15 cellular contexts compared by ENCODE assay signal in the genomic region with DNA sequence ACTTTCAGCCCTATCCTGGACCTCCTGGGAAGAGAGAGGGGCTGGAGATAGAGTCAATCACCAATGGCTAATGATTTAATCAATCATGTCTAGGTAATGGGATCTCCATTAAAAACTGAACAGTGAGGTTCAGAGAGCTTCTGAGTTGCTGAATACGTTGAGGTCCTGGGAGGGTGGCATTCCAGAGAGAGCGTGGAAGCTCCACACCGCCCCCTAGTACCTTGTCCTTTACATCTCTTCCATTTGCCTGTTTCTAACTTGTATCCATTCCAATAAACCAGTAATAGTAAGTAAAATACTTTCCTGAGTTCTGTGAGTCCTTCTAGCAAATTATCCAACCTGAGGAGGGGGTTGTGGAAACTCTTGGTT.
DNase-seq lines count a peak whose midpoint lies in the region; ATAC-seq, FAIRE-seq and TF ChIP-seq lines count a peak whose summit lies in the region.
"Had no signal": no experiment of that assay in that cellular context is flagged by ENCODE, and none has a peak within 500 bp of the region (broad histone marks: within the 10 kb centered on the region; RNA-seq: fewer than 3 reads in every experiment).

No MANE protein-coding gene starts in this region.

- H3K4me1 Mint-ChIP-seq in activated T-cell treated with anti-CD3 and anti-CD28 coated beads, Interleukin-2, amount 50 U/mL, for 4 hours (ENCODE audit: low read depth), result peaks cover 6% of the 10 kb centered on the region

- no peak overlapping the region for H3K27ac ChIP-seq in esophagus muscularis mucosa (replicated peaks in 1 of 4)
- H3K27ac ChIP-seq: RWPE1, vagina had no signal

- H3K27me3 Mint-ChIP-seq in activated T-cell treated with anti-CD3 and anti-CD28 coated beads, Interleukin-2, amount 50 U/mL, for 4 hours (ENCODE audit: low read depth), result no peaks in the 10 kb centered on the region
- H3K27me3 Mint-ChIP-seq: activated T-cell treated with anti-CD3 and anti-CD28 coated beads, Interleukin-2, amount 50 U/mL, for 24 hours; CD4-positive, alpha-beta T cell; naive thymus-derived CD8-positive, alpha-beta T cell had no signal

- H3K27me3 ChIP-seq in H7 (ENCODE audit: control insufficient read depth, insufficient read depth, low read length) (no peaks in the 10 kb centered on the region), esophagus muscularis mucosa (no peaks in the 10 kb centered on the region)
- H3K27me3 ChIP-seq: vagina had no signal

- no peak for TF ChIP-seq EP300 in esophagus muscularis mucosa (IDR thresholded peaks at IDR 0.05)

- DNase-seq in AG10803 (ENCODE audit: low read depth), result no peak
- peak; percentile 77 for DNase-seq in H7
- peak; percentile 72 for DNase-seq in SK-MEL-5 (ENCODE audit: low read depth, low spot score)
- DNase-seq in fibroblast of peridontal ligament (ENCODE audit: extremely low read depth), result peak; percentile 9
- DNase-seq in activated T-cell treated with anti-CD3 and anti-CD28 coated beads, Interleukin-2, amount 50 U/mL, for 4 hours, result no peak
- no peak for DNase-seq in esophagus muscularis mucosa (ENCODE audit: extremely low spot score)
- DNase-seq in urothelium cell line (ENCODE audit: low spot score), result no peak
- DNase-seq: activated T-cell treated with anti-CD3 and anti-CD28 coated beads, Interleukin-2, amount 50 U/mL, for 24 hours; CD4-positive, alpha-beta T cell; naive thymus-derived CD8-positive, alpha-beta T cell; NCI-H187 treated with DMSO at 0.1 percent for 48 hours had no signal

- intact Hi-C loops in esophagus muscularis mucosa (cut with DNase I), result no loop called here

- no peak for TF ChIP-seq POLR2A in esophagus muscularis mucosa (IDR thresholded peaks at IDR 0.05; ENCODE audit: low read depth)

- no peak for ATAC-seq in GM21390 (IDR thresholded peaks at IDR 0.05; ENCODE audit: unreplicated experiment)
- no peak for ATAC-seq in activated T-cell treated with anti-CD3 and anti-CD28 coated beads, Interleukin-2, amount 50 U/mL, for 4 hours
- ATAC-seq: naive thymus-derived CD8-positive, alpha-beta T cell had no signal

- in situ Hi-C loops in SK-MEL-5 (cut with HindIII; ENCODE audit: low pct_unique_long_range_greater_than_20kb, low sequenced_read_pairs), result no loop called here

- no peak overlapping the region for H3K4me3 Mint-ChIP-seq in activated T-cell treated with anti-CD3 and anti-CD28 coated beads, Interleukin-2, amount 50 U/mL, for 4 hours
- H3K4me3 Mint-ChIP-seq: activated T-cell treated with anti-CD3 and anti-CD28 coated beads, Interleukin-2, amount 50 U/mL, for 24 hours; CD4-positive, alpha-beta T cell; naive thymus-derived CD8-positive, alpha-beta T cell had no signal

- WGBS in esophagus muscularis mucosa, result 61% methylated on average over 3 of the region's 3 CpGs

- H3K9me3 Mint-ChIP-seq in activated T-cell treated with anti-CD3 and anti-CD28 coated beads, Interleukin-2, amount 50 U/mL, for 4 hours, result no peaks in the 10 kb centered on the region
- H3K9me3 Mint-ChIP-seq: activated T-cell treated with anti-CD3 and anti-CD28 coated beads, Interleukin-2, amount 50 U/mL, for 24 hours; CD4-positive, alpha-beta T cell; naive thymus-derived CD8-positive, alpha-beta T cell had no signal

- no peaks in the 10 kb centered on the region for H3K36me3 Mint-ChIP-seq in activated T-cell treated with anti-CD3 and anti-CD28 coated beads, Interleukin-2, amount 50 U/mL, for 4 hours (ENCODE audit: insufficient read depth)
- H3K36me3 Mint-ChIP-seq: naive thymus-derived CD8-positive, alpha-beta T cell had no signal

- peaks cover 18 to 23% (median 19%) of the 10 kb centered on the region in 4 donors for H3K4me1 ChIP-seq in esophagus muscularis mucosa

- H3K9me3 ChIP-seq in esophagus muscularis mucosa, result no peaks in the 10 kb centered on the region
- H3K9me3 ChIP-seq: vagina had no signal

- FAIRE-seq in urothelium cell line (lab: Jason Lieb, UNC), result no peak

- no peaks in the 10 kb centered on the region for H3K36me3 ChIP-seq in H7 (replicated peaks; ENCODE audit: control insufficient read depth, insufficient read depth, low read length)
- no peaks in the 10 kb centered on the region for H3K36me3 ChIP-seq in esophagus muscularis mucosa
- H3K36me3 ChIP-seq: vagina had no signal

- TF ChIP-seq CTCF in AG10803 (conservative IDR thresholded peaks at IDR 0.05; ENCODE audit: low read length) (0 out of 2 replicates have a peak, but pooled peaks have one; percentile 16), esophagus muscularis mucosa (IDR thresholded peaks at IDR 0.05) (no peak)

- H3K4me3 ChIP-seq in AG10803 (ENCODE audit: low read length), result no peak overlapping the region
- no peak overlapping the region for H3K4me3 ChIP-seq in H7 (ENCODE audit: insufficient read depth, low read depth, low read length)
- H3K4me3 ChIP-seq in esophagus muscularis mucosa, result no peak overlapping the region
- H3K4me3 ChIP-seq: smooth muscle cell, vagina had no signal

Comparison
In these comparisons a context has a peak if more than half of its experiments do, and no peak if none do; other contexts are left out.
1. DNase-seq: peak in H7 (single experiment), SK-MEL-5 (single experiment) and fibroblast of peridontal ligament (single experiment); none in AG10803 (single experiment), activated T-cell treated with anti-CD3 and anti-CD28 coated beads, Interleukin-2, amount 50 U/mL, for 4 hours (single experiment), esophagus muscularis mucosa (single experiment) and urothelium cell line (single experiment).